In genomic region chr4:76982638-76983579, GRCh38 we compare ENCODE assay signal across 11 cellular contexts. TPM values are rescaled to one million over a fixed set of nuclear protein-coding genes. Genes with fewer than 3 reads are reported as not detected.
DNase-seq lines count a peak whose midpoint lies in the region; ATAC-seq and TF ChIP-seq lines count a peak whose summit lies in the region.
"Had no signal": no experiment of that assay in that cellular context is flagged by ENCODE, and none has a peak within 500 bp of the region (broad histone marks: within the 10 kb centered on the region; RNA-seq: fewer than 3 reads in every experiment).

No MANE protein-coding gene starts in this region.

- H3K9me3 ChIP-seq in skeletal muscle satellite cell (replicated peaks; ENCODE audit: low read length): no peaks in the 10 kb centered on the region

- ATAC-seq in activated CD4-positive, alpha-beta T cell treated with anti-CD3 and anti-CD28 coated beads for 36 hours: no peak
- no peak for ATAC-seq in HG03280 (IDR thresholded peaks at IDR 0.05; ENCODE audit: unreplicated experiment)
- ATAC-seq in GM19455 (IDR thresholded peaks at IDR 0.05; ENCODE audit: unreplicated experiment): no peak

- intact Hi-C loops in activated CD4-positive, alpha-beta T cell treated with anti-CD3 and anti-CD28 coated beads for 36 hours (cut with DNase I, micrococcal nuclease): no loop called here

- H3K36me3 ChIP-seq in skeletal muscle satellite cell (ENCODE audit: insufficient read depth, low read length): peaks cover 9% of the 10 kb centered on the region

- H3K27me3 ChIP-seq in skeletal muscle satellite cell (ENCODE audit: control insufficient read depth, insufficient read depth, low read length): no peaks in the 10 kb centered on the region

- H3K4me3 ChIP-seq in skeletal muscle satellite cell (ENCODE audit: low read length): no peak overlapping the region
- H3K4me3 ChIP-seq: lung had no signal

- no peak overlapping the region for H3K4me3 Mint-ChIP-seq in activated CD4-positive, alpha-beta T cell treated with anti-CD3 and anti-CD28 coated beads for 36 hours
- no peak overlapping the region for H3K4me3 Mint-ChIP-seq in endothelial cell (ENCODE audit: unreplicated experiment)

- peak; percentile 42 for TF ChIP-seq CTCF in endothelial cell (IDR thresholded peaks at IDR 0.05; ENCODE audit: unreplicated experiment)

- POLR2A ChIA-PET in activated CD4-positive, alpha-beta T cell treated with anti-CD3 and anti-CD28 coated beads for 36 hours (lab: Charles Lee): no interaction called here

- peaks cover 71% of the 10 kb centered on the region for H3K4me1 Mint-ChIP-seq in activated CD4-positive, alpha-beta T cell treated with anti-CD3 and anti-CD28 coated beads for 36 hours
- peaks cover 82% of the 10 kb centered on the region for H3K4me1 Mint-ChIP-seq in endothelial cell (ENCODE audit: unreplicated experiment)

- H3K9ac ChIP-seq in skeletal muscle satellite cell (ENCODE audit: low read depth, low read length): peak overlapping the region; percentile 25

- H3K4me2 ChIP-seq in skeletal muscle satellite cell (ENCODE audit: low read length): peak overlapping the region; percentile 45

- no peaks in the 10 kb centered on the region for H3K27me3 Mint-ChIP-seq in activated CD4-positive, alpha-beta T cell treated with anti-CD3 and anti-CD28 coated beads for 36 hours
- H3K27me3 Mint-ChIP-seq in endothelial cell (ENCODE audit: unreplicated experiment): peaks cover 7% of the 10 kb centered on the region

- no peaks in the 10 kb centered on the region for H3K36me3 Mint-ChIP-seq in activated CD4-positive, alpha-beta T cell treated with anti-CD3 and anti-CD28 coated beads for 36 hours (ENCODE audit: low read depth)
- H3K36me3 Mint-ChIP-seq in endothelial cell (ENCODE audit: low read depth, unreplicated experiment): peaks cover 17% of the 10 kb centered on the region

- H3K27ac Mint-ChIP-seq in activated CD4-positive, alpha-beta T cell treated with anti-CD3 and anti-CD28 coated beads for 36 hours: peak overlapping the region; percentile 11
- H3K27ac Mint-ChIP-seq in endothelial cell (ENCODE audit: unreplicated experiment): no peak overlapping the region

- CTCF ChIA-PET in activated CD4-positive, alpha-beta T cell treated with anti-CD3 and anti-CD28 coated beads for 36 hours (lab: Charles Lee): interaction anchor here (0.6 to 1.0 kb wide), 6 partner anchors 9 to 148 kb away, joined by 3 to 4 read pairs (median 4); no protein-coding TSS in a partner anchor

- DNase-seq in activated CD4-positive, alpha-beta T cell treated with anti-CD3 and anti-CD28 coated beads for 36 hours: no peak
- no peak for DNase-seq in activated CD4-positive, alpha-beta T cell treated with anti-CD3 and anti-CD28 coated beads, Interleukin-2, amount 50 U/mL, for 4 hours
- peak; percentile 90 for DNase-seq in OCI-M1 (lab: John Stamatoyannopoulos, UW)
- DNase-seq in endothelial cell (ENCODE audit: low spot score): no peak
- DNase-seq in AG08396 (ENCODE audit: low spot score): no peak
- DNase-seq: NCI-H2107; stimulated activated CD4-positive, alpha-beta T cell treated with anti-CD3 and anti-CD28 coated beads, Interleukin-4, amount 100 ng/mL, for 1 hour had no signal

- no peaks in the 10 kb centered on the region for H3K9me3 Mint-ChIP-seq in activated CD4-positive, alpha-beta T cell treated with anti-CD3 and anti-CD28 coated beads for 36 hours (ENCODE audit: low read depth)
- no peaks in the 10 kb centered on the region for H3K9me3 Mint-ChIP-seq in endothelial cell (ENCODE audit: unreplicated experiment)

- peaks cover 87% of the 10 kb centered on the region for H3K4me1 ChIP-seq in skeletal muscle satellite cell (ENCODE audit: control insufficient read depth, insufficient read depth, low read length)

RNA-seq across cellular contexts. Expression of gene SEPTIN11, which starts 33.4 kb away (rescaled TPM):
- total RNA-seq in activated CD4-positive, alpha-beta T cell treated with anti-CD3 and anti-CD28 coated beads for 36 hours: 10 to 100 TPM; 15.5 to 34.5 TPM
- total RNA-seq in endothelial cell (ENCODE audit: unreplicated experiment): 331 TPM
- total RNA-seq in skeletal muscle satellite cell (2012; rRNA removed): 107 and 109 TPM in 2 replicates
